In the genomic region with DNA sequence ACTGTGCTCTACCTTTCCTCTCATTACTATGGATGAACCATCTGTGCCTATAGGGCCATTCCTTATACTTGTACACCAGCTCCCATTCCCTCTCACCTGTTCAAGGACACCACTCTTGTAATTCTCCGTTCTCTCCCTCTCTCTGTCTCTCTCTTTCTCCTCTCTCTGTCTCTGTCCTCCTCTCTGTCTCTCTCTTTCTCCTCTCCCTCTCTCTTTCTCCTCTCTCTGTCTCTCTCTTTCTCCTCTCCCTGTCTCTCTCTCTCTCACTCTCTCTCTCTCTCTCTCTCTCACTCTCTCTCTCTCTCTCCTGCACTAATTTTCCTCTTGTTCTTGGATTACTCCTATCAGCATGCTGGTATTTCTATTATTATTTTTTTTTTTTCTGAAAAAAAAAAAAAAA, we compare ENCODE assay signal across 2 cellular contexts.
TF ChIP-seq lines count a peak whose summit lies in the region.

No MANE protein-coding gene starts in this region.

TF ChIP-seq in HEK293, 187 proteins besides CTCF, POLR2A, EP300 and RAD21 (continued from another document):
- TF ChIP-seq, protein P1, sequence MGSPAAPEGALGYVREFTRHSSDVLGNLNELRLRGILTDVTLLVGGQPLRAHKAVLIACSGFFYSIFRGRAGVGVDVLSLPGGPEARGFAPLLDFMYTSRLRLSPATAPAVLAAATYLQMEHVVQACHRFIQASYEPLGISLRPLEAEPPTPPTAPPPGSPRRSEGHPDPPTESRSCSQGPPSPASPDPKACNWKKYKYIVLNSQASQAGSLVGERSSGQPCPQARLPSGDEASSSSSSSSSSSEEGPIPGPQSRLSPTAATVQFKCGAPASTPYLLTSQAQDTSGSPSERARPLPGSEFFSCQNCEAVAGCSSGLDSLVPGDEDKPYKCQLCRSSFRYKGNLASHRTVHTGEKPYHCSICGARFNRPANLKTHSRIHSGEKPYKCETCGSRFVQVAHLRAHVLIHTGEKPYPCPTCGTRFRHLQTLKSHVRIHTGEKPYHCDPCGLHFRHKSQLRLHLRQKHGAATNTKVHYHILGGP (tag by site-specific recombination; IDR thresholded peaks at IDR 0.05) = no peak
- TF ChIP-seq MYNN (tag by site-specific recombination; IDR thresholded peaks at IDR 0.05; ENCODE audit: borderline replicate concordance) = no peak

TF ChIP-seq in H1, 55 proteins besides CTCF, POLR2A, EP300 and RAD21 (continued from another document):
- TF ChIP-seq, protein P2, sequence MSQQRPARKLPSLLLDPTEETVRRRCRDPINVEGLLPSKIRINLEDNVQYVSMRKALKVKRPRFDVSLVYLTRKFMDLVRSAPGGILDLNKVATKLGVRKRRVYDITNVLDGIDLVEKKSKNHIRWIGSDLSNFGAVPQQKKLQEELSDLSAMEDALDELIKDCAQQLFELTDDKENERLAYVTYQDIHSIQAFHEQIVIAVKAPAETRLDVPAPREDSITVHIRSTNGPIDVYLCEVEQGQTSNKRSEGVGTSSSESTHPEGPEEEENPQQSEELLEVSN (IDR thresholded peaks at IDR 0.05) = no peak
- TF ChIP-seq, protein P3, sequence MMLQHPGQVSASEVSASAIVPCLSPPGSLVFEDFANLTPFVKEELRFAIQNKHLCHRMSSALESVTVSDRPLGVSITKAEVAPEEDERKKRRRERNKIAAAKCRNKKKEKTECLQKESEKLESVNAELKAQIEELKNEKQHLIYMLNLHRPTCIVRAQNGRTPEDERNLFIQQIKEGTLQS (IDR thresholded peaks at IDR 0.05; ENCODE audit: insufficient read depth, low read depth, low read length) = no peak
- TF ChIP-seq RXRA (IDR thresholded peaks at IDR 0.05; ENCODE audit: insufficient read depth, low read depth, low read length) (no peak), SUZ12 (IDR thresholded peaks at IDR 0.05; ENCODE audit: low read length) (no peak), GTF2F1 (IDR thresholded peaks at IDR 0.05; ENCODE audit: borderline replicate concordance, low read depth, low read length) (no peak), SP2 (IDR thresholded peaks at IDR 0.05; ENCODE audit: low read length) (no peak), CTBP2 (IDR thresholded peaks at IDR 0.05; ENCODE audit: borderline replicate concordance, insufficient read depth, insufficient read length, low read length) (no peak), CEBPB (IDR thresholded peaks at IDR 0.05; ENCODE audit: low read depth, low read length) (no peak), JUN (IDR thresholded peaks at IDR 0.05; ENCODE audit: low read depth, low read length) (no peak), TEAD4 (IDR thresholded peaks at IDR 0.05; ENCODE audit: low read depth, low read length) (no peak)
- TF ChIP-seq, protein P4, sequence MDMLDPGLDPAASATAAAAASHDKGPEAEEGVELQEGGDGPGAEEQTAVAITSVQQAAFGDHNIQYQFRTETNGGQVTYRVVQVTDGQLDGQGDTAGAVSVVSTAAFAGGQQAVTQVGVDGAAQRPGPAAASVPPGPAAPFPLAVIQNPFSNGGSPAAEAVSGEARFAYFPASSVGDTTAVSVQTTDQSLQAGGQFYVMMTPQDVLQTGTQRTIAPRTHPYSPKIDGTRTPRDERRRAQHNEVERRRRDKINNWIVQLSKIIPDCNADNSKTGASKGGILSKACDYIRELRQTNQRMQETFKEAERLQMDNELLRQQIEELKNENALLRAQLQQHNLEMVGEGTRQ (IDR thresholded peaks at IDR 0.05; ENCODE audit: low read length) = no peak
